Comparison of ENCODE assay signal across 8 cellular contexts in genomic region chr11:14358729-14359439, GRCh38. TPM values are rescaled to one million over a fixed set of nuclear protein-coding genes. Genes with fewer than 3 reads are reported as not detected.
DNase-seq lines count a peak whose midpoint lies in the region; ATAC-seq and TF ChIP-seq lines count a peak whose summit lies in the region.

Gene RRAS2, minus strand, starts transcription at chr11:14359183. Its CDS starts 313 bp downstream, at chr11:14358870.

- ATAC-seq in GM19025 (IDR thresholded peaks at IDR 0.05; ENCODE audit: low read depth, unreplicated experiment): peak; percentile 92
- peak; percentile 92 for ATAC-seq in HG03280 (IDR thresholded peaks at IDR 0.05; ENCODE audit: unreplicated experiment)
- ATAC-seq in activated T-cell treated with anti-CD3 and anti-CD28 coated beads, Interleukin-2, amount 50 U/mL, for 4 hours: peak; percentile 94 to 95
- ATAC-seq in naive thymus-derived CD8-positive, alpha-beta T cell: peak; percentile 93
- peak; percentile 92 to 94 for ATAC-seq in stimulated activated naive B cell treated with anti-CD40 and anti-IgM and Interleukin-4, amounts not matched to agents 10 μg/mL and 1 μg/mL and 100 μg/mL, for 72 hours (replicated peaks)

- H3K27me3 ChIP-seq in BLaER1 (no peaks in the 10 kb centered on the region; the same call in 1 of the 2 replicates), esophagus squamous epithelium (no peaks in the 10 kb centered on the region)

- H3K9me3 ChIP-seq in BLaER1 (no peaks in the 10 kb centered on the region), OCI-LY7 (ENCODE audit: low read length) (no peaks in the 10 kb centered on the region), esophagus squamous epithelium (no peaks in the 10 kb centered on the region)

- peak within 1 kb of the TSS; percentile 77 to 94 (median 91) for H3K27ac Mint-ChIP-seq in naive thymus-derived CD8-positive, alpha-beta T cell
- H3K27ac Mint-ChIP-seq in stimulated activated naive B cell treated with anti-CD40 and anti-IgM and Interleukin-4, amounts not matched to agents 10 μg/mL and 1 μg/mL and 100 μg/mL, for 72 hours: peak within 1 kb of the TSS; percentile 99

- no peaks in the 10 kb centered on the region for H3K36me3 ChIP-seq in BLaER1
- H3K36me3 ChIP-seq in OCI-LY7 (ENCODE audit: insufficient read depth, low read length): no peaks in the 10 kb centered on the region
- H3K36me3 ChIP-seq in esophagus squamous epithelium: no peaks in the 10 kb centered on the region

- peaks cover 9% of the 10 kb centered on the region for H3K4me1 ChIP-seq in BLaER1
- H3K4me1 ChIP-seq in OCI-LY7 (ENCODE audit: insufficient read depth, low read length, poor library complexity, severe bottlenecking): no peaks in the 10 kb centered on the region
- peaks cover 0 to 23% (median 3%) of the 10 kb centered on the region in 3 donors for H3K4me1 ChIP-seq in esophagus squamous epithelium

- intact Hi-C loops in OCI-LY7 (cut with micrococcal nuclease; ENCODE audit: unreplicated experiment): no loop called here
- intact Hi-C loops in esophagus squamous epithelium (cut with DNase I): no loop called here

- no peak for TF ChIP-seq CTCF in OCI-LY7 (conservative IDR thresholded peaks at IDR 0.05; ENCODE audit: low read length)
- peak in 1 of 6 experiments; percentile 20 for TF ChIP-seq CTCF in esophagus squamous epithelium (IDR thresholded peaks at IDR 0.05)

- peak within 1 kb of the TSS; percentile 95 for H3K4me3 Mint-ChIP-seq in activated T-cell treated with anti-CD3 and anti-CD28 coated beads, Interleukin-2, amount 50 U/mL, for 4 hours
- H3K4me3 Mint-ChIP-seq in naive thymus-derived CD8-positive, alpha-beta T cell: peak within 1 kb of the TSS; percentile 87 to 98 (median 94)
- H3K4me3 Mint-ChIP-seq in stimulated activated naive B cell treated with anti-CD40 and anti-IgM and Interleukin-4, amounts not matched to agents 10 μg/mL and 1 μg/mL and 100 μg/mL, for 72 hours: peak within 1 kb of the TSS; percentile 97 to 99

- POLR2A ChIA-PET in OCI-LY7 (lab: Charles Lee): no interaction called here
- POLR2A ChIA-PET in naive thymus-derived CD8-positive, alpha-beta T cell (lab: Charles Lee): interaction anchor here (1.2 kb wide), 1 partner anchor 39 kb away, joined by 5 read pairs; no protein-coding TSS in a partner anchor

- H3K27me3 Mint-ChIP-seq in activated T-cell treated with anti-CD3 and anti-CD28 coated beads, Interleukin-2, amount 50 U/mL, for 4 hours (ENCODE audit: low read depth): no peaks in the 10 kb centered on the region
- no peaks in the 10 kb centered on the region for H3K27me3 Mint-ChIP-seq in naive thymus-derived CD8-positive, alpha-beta T cell
- H3K27me3 Mint-ChIP-seq in stimulated activated naive B cell treated with anti-CD40 and anti-IgM and Interleukin-4, amounts not matched to agents 10 μg/mL and 1 μg/mL and 100 μg/mL, for 72 hours: no peaks in the 10 kb centered on the region

- DNase-seq in OCI-LY7 (ENCODE audit: low spot score) (no peak), esophagus squamous epithelium (lab: John Stamatoyannopoulos, UW) (no peak)
- DNase-seq in activated T-cell treated with anti-CD3 and anti-CD28 coated beads, Interleukin-2, amount 50 U/mL, for 4 hours: peak; percentile 74
- peak; percentile 72 to 89 (median 78) for DNase-seq in naive thymus-derived CD8-positive, alpha-beta T cell
- DNase-seq in stimulated activated naive B cell treated with anti-CD40 and anti-IgM and Interleukin-4, amounts not matched to agents 10 μg/mL and 1 μg/mL and 100 μg/mL, for 72 hours: peak; percentile 77

- H4K20me1 ChIP-seq in BLaER1 (peaks cover 39% of the 10 kb centered on the region), OCI-LY7 (ENCODE audit: insufficient read depth, low read length) (no peaks in the 10 kb centered on the region)

- CTCF ChIA-PET in OCI-LY7 (lab: Charles Lee; ENCODE audit: unreplicated experiment): no interaction called here

- no TSS peak for BruUV-seq in OCI-LY7 (replicated peaks; lab: Mats Ljungman, UMichigan)

- H3K79me2 ChIP-seq in OCI-LY7 (ENCODE audit: insufficient read depth, low read depth, low read length): no peaks in the 10 kb centered on the region

- H2AFZ ChIP-seq in OCI-LY7 (ENCODE audit: low read length): no peak within 1 kb of the TSS

- H3K4me1 Mint-ChIP-seq in activated T-cell treated with anti-CD3 and anti-CD28 coated beads, Interleukin-2, amount 50 U/mL, for 4 hours (ENCODE audit: low read depth): peaks cover 26% of the 10 kb centered on the region
- H3K4me1 Mint-ChIP-seq in naive thymus-derived CD8-positive, alpha-beta T cell: peaks cover 18 to 42% (median 34%) of the 10 kb centered on the region in 4 donors
- H3K4me1 Mint-ChIP-seq in stimulated activated naive B cell treated with anti-CD40 and anti-IgM and Interleukin-4, amounts not matched to agents 10 μg/mL and 1 μg/mL and 100 μg/mL, for 72 hours: peaks cover 25 to 47% of the 10 kb centered on the region in 2 donors

- H3K4me2 ChIP-seq in BLaER1 (peak within 1 kb of the TSS; percentile 91), OCI-LY7 (ENCODE audit: low read length) (peak within 1 kb of the TSS; percentile 18; the same call in 1 of the 2 replicates)

- H3K36me3 Mint-ChIP-seq in activated T-cell treated with anti-CD3 and anti-CD28 coated beads, Interleukin-2, amount 50 U/mL, for 4 hours (ENCODE audit: insufficient read depth): peaks cover 8% of the 10 kb centered on the region
- H3K36me3 Mint-ChIP-seq in naive thymus-derived CD8-positive, alpha-beta T cell: peaks cover 0 to 2% (median 0%) of the 10 kb centered on the region in 3 donors
- H3K36me3 Mint-ChIP-seq in stimulated activated naive B cell treated with anti-CD40 and anti-IgM and Interleukin-4, amounts not matched to agents 10 μg/mL and 1 μg/mL and 100 μg/mL, for 72 hours: peaks cover 13 to 17% of the 10 kb centered on the region in 2 donors

- peak within 1 kb of the TSS; percentile 89 for H3K4me3 ChIP-seq in BLaER1
- no peak within 1 kb of the TSS for H3K4me3 ChIP-seq in OCI-LY7 (ENCODE audit: low read depth, low read length, poor library complexity, severe bottlenecking)
- H3K4me3 ChIP-seq in esophagus squamous epithelium: peak within 1 kb of the TSS; percentile 67 to 99 (median 95)

- TF ChIP-seq POLR2A in esophagus squamous epithelium (IDR thresholded peaks at IDR 0.05): peak in 3 of 4 donors; percentile 28 to 88 (median 78)

- no peaks in the 10 kb centered on the region for H3K9me3 Mint-ChIP-seq in activated T-cell treated with anti-CD3 and anti-CD28 coated beads, Interleukin-2, amount 50 U/mL, for 4 hours
- H3K9me3 Mint-ChIP-seq in naive thymus-derived CD8-positive, alpha-beta T cell: no peaks in the 10 kb centered on the region
- no peaks in the 10 kb centered on the region for H3K9me3 Mint-ChIP-seq in stimulated activated naive B cell treated with anti-CD40 and anti-IgM and Interleukin-4, amounts not matched to agents 10 μg/mL and 1 μg/mL and 100 μg/mL, for 72 hours

- H3K9ac ChIP-seq in BLaER1: peak within 1 kb of the TSS; percentile 87

- no peaks in the 10 kb centered on the region for H3K9me2 ChIP-seq in OCI-LY7 (ENCODE audit: insufficient read depth, low read length)

- peak within 1 kb of the TSS; percentile 80 for H3K27ac ChIP-seq in BLaER1
- H3K27ac ChIP-seq in OCI-LY7 (ENCODE audit: low read depth, low read length, poor library complexity, severe bottlenecking): no peak within 1 kb of the TSS
- H3K27ac ChIP-seq in esophagus squamous epithelium: peak within 1 kb of the TSS; percentile 61 to 91 (median 88)

- 0 to 2% methylated on average over 3 to 10 of the region's 78 CpGs for WGBS in esophagus squamous epithelium, 2 donors

RNA-seq across cellular contexts. Expression of gene RRAS2, which starts in this region (rescaled TPM):
- 0.60 TPM in 1 of 2 replicates, not detected in the other for total RNA-seq in OCI-LY7 (2014; rRNA removed; shearing (Covaris generic))
- total RNA-seq in OCI-LY7 (2022) (not detected in 2 replicates), esophagus squamous epithelium (10 to 100 TPM; 14.1 to 42.5 (median 29.0) TPM)
- total RNA-seq in activated T-cell treated with anti-CD3 and anti-CD28 coated beads, Interleukin-2, amount 50 U/mL, for 4 hours: 10 to 100 TPM; 49.2 to 56.9 (median 53.8) TPM
- 10 to 100 TPM; 16.0 to 16.2 TPM for total RNA-seq in naive thymus-derived CD8-positive, alpha-beta T cell
- polyA plus RNA-seq in naive thymus-derived CD8-positive, alpha-beta T cell: 10 to 100 TPM in 2 of 3 donors, 1 to 10 TPM in 1; 6.1 to 19.0 (median 10.0) TPM

Comparison
In these comparisons a context has a peak if more than half of its experiments do, and no peak if none do; other contexts are left out.
1. RNA of gene RRAS2 (total RNA-seq): 49.2 to 56.9 TPM in activated T-cell treated with anti-CD3 and anti-CD28 coated beads, Interleukin-2, amount 50 U/mL, for 4 hours, 14.1 to 42.5 TPM in esophagus squamous epithelium and 16.0 to 16.2 TPM in naive thymus-derived CD8-positive, alpha-beta T cell; 0.60 TPM in OCI-LY7; every median in the first group is over 4 times any median in the second.
2. DNase-seq: peak in activated T-cell treated with anti-CD3 and anti-CD28 coated beads, Interleukin-2, amount 50 U/mL, for 4 hours (single experiment), naive thymus-derived CD8-positive, alpha-beta T cell (10 of 10) and stimulated activated naive B cell treated with anti-CD40 and anti-IgM and Interleukin-4, amounts not matched to agents 10 μg/mL and 1 μg/mL and 100 μg/mL, for 72 hours (single experiment); none in OCI-LY7 (single experiment) and esophagus squamous epithelium (single experiment).
3. Peak in every context shown above with its lines, with median percentiles within 50 percentile points of each other: ATAC-seq and H3K4me3 Mint-ChIP-seq.